In genomic region chr5:95760291-95761191, GRCh38 we compare ENCODE assay signal across 8 cellular contexts. TPM values are rescaled to one million over a fixed set of nuclear protein-coding genes. Genes with fewer than 3 reads are reported as not detected.
DNase-seq lines count a peak whose midpoint lies in the region; ATAC-seq and TF ChIP-seq lines count a peak whose summit lies in the region.

No MANE protein-coding gene starts in this region.

- no peak overlapping the region for H2AK9ac ChIP-seq in IMR-90 (replicated peaks; ENCODE audit: low read depth, low read length, poor library complexity)

- H3K9ac ChIP-seq in IMR-90 (ENCODE audit: low read depth, low read length): peak overlapping the region; percentile 24; the same call in 1 of the 2 replicates

- CTCF ChIA-PET in IMR-90 (lab: Yijun Ruan, JAX): interaction anchor here (0.9 to 1.0 kb wide), 2 partner anchors 8 to 84 kb away, joined by 3 read pairs; no protein-coding TSS in a partner anchor
- CTCF ChIA-PET in activated CD8-positive, alpha-beta T cell treated with anti-CD3 and anti-CD28 coated beads, Interleukin-2, amount 10 ng/mL, durations not matched to agents 7 days and 5 days (lab: Charles Lee): interaction anchor here (0.5 to 1.7 kb wide), 5 partner anchors 17 to 129 kb away, joined by 3 to 11 read pairs (median 4); no protein-coding TSS in a partner anchor

- H3K36me3 Mint-ChIP-seq in activated CD8-positive, alpha-beta T cell treated with anti-CD3 and anti-CD28 coated beads, Interleukin-2, amount 10 ng/mL, durations not matched to agents 7 days and 5 days (ENCODE audit: low read depth): no peaks in the 10 kb centered on the region

- H3K14ac ChIP-seq in IMR-90 (replicated peaks; ENCODE audit: low read depth, low read length): peak overlapping the region; percentile 77; the same call in 1 of the 2 replicates

- peak overlapping the region; percentile 98 for H3K18ac ChIP-seq in IMR-90 (ENCODE audit: low read depth, low read length)

- peak overlapping the region; percentile 71 for H3K4me3 Mint-ChIP-seq in activated CD8-positive, alpha-beta T cell treated with anti-CD3 and anti-CD28 coated beads, Interleukin-2, amount 10 ng/mL, durations not matched to agents 7 days and 5 days

- H3K4me1 Mint-ChIP-seq in activated CD8-positive, alpha-beta T cell treated with anti-CD3 and anti-CD28 coated beads, Interleukin-2, amount 10 ng/mL, durations not matched to agents 7 days and 5 days (ENCODE audit: low read depth): peaks cover 35% of the 10 kb centered on the region

- no peaks in the 10 kb centered on the region for H3K9me3 Mint-ChIP-seq in activated CD8-positive, alpha-beta T cell treated with anti-CD3 and anti-CD28 coated beads, Interleukin-2, amount 10 ng/mL, durations not matched to agents 7 days and 5 days (ENCODE audit: insufficient read depth)

- peaks cover 15% of the 10 kb centered on the region for H3K9me1 ChIP-seq in IMR-90 (ENCODE audit: insufficient read depth, low read length)

- H3K56ac ChIP-seq in IMR-90 (ENCODE audit: extremely low read depth, insufficient read depth, low read length): peak overlapping the region; percentile 77

- intact Hi-C loops in IMR-90 (cut with micrococcal nuclease): no loop called here

- peak overlapping the region; percentile 86 for H2BK20ac ChIP-seq in IMR-90 (ENCODE audit: low read depth, low read length)

- no peaks in the 10 kb centered on the region for H3K27me3 ChIP-seq in GM06990 (replicated peaks; ENCODE audit: control insufficient read depth, insufficient read depth, low read length)
- no peaks in the 10 kb centered on the region for H3K27me3 ChIP-seq in IMR-90 (ENCODE audit: control insufficient read depth, insufficient read depth, low read length)
- H3K27me3 ChIP-seq in tibial nerve: no peaks in the 10 kb centered on the region

- no peak for TF ChIP-seq CTCF in GM06990 (IDR thresholded peaks at IDR 0.05; ENCODE audit: insufficient read depth, low read length, poor library complexity, severe bottlenecking)
- TF ChIP-seq CTCF in IMR-90 (conservative IDR thresholded peaks at IDR 0.05; ENCODE audit: low read depth, low read length): no peak
- no peak for TF ChIP-seq CTCF in tibial nerve (IDR thresholded peaks at IDR 0.05)

- peak overlapping the region in 1 of 2 experiments; percentile 70; a peak in 2 of 4 replicates for H4K8ac ChIP-seq in IMR-90 (ENCODE audit: low read depth in 2 of 2, low read length in 2 of 2)

- peak overlapping the region; percentile 55; the same call in 1 of the 2 replicates for H4K5ac ChIP-seq in IMR-90 (ENCODE audit: low read depth, low read length)

- peak overlapping the region; percentile 90 for H3K4me2 ChIP-seq in IMR-90 (ENCODE audit: low read depth, low read length)

- TF ChIP-seq POLR2A in IMR-90 (IDR thresholded peaks at IDR 0.05; ENCODE audit: low read depth, low read length) (no peak), tibial nerve (IDR thresholded peaks at IDR 0.05) (no peak)

- H3K4me3 ChIP-seq in GM06990 (replicated peaks; ENCODE audit: low read depth, low read length) (peak overlapping the region; percentile 57), IMR-90 (ENCODE audit: insufficient read depth, low read depth, low read length) (no peak overlapping the region; the same call in 1 of the 2 replicates), tibial nerve (peak overlapping the region in 2 of 4 donors; percentile 6 to 22)

- H3K4me1 ChIP-seq in IMR-90 (ENCODE audit: control insufficient read depth, insufficient read depth, low read length): peaks cover 28% of the 10 kb centered on the region
- H3K4me1 ChIP-seq in tibial nerve: peaks cover 0 to 50% (median 23%) of the 10 kb centered on the region in 4 donors

- H2BK120ac ChIP-seq in IMR-90 (ENCODE audit: low read depth, low read length): peak overlapping the region; percentile 87

- H4K20me1 ChIP-seq in IMR-90 (ENCODE audit: insufficient read depth, low read length): no peaks in the 10 kb centered on the region

- no CpG with 5 or more reads among the region's 3 CpGs for WGBS in IMR-90 (ENCODE audit: extremely low coverage in 2 of 2, insufficient read length in 1 of 2), 2 experiments
- 36 to 45% methylated on average over 3 of the region's 3 CpGs for WGBS in tibial nerve, 2 donors

- H2BK5ac ChIP-seq in IMR-90 (ENCODE audit: low read depth, low read length, poor library complexity, severe bottlenecking): peak overlapping the region; percentile 95

- H3K27ac Mint-ChIP-seq in activated CD8-positive, alpha-beta T cell treated with anti-CD3 and anti-CD28 coated beads, Interleukin-2, amount 10 ng/mL, durations not matched to agents 7 days and 5 days: peak overlapping the region; percentile 92

- no peak overlapping the region; the same call in 2 of the 3 replicates for H2BK15ac ChIP-seq in IMR-90 (ENCODE audit: low read depth, low read length)

- peaks cover 10 to 38% of the 10 kb centered on the region in 2 experiments for H3K79me1 ChIP-seq in IMR-90 (ENCODE audit: low read depth in 1 of 2, low read length in 2 of 2)

- TSS peak; percentile 5 for BruUV-seq in IMR-90 (replicated peaks; lab: Mats Ljungman, UMichigan)

- H3K27ac ChIP-seq in IMR-90 (ENCODE audit: insufficient read depth, low read length) (peak overlapping the region; percentile 16; the same call in 1 of the 2 replicates), tibial nerve (peak overlapping the region; percentile 14 to 80 (median 52))

- TF ChIP-seq EP300 in tibial nerve (IDR thresholded peaks at IDR 0.05): peak in 1 of 2 donors; percentile 30

- H3K27me3 Mint-ChIP-seq in activated CD8-positive, alpha-beta T cell treated with anti-CD3 and anti-CD28 coated beads, Interleukin-2, amount 10 ng/mL, durations not matched to agents 7 days and 5 days (ENCODE audit: low read depth): peaks cover under 1% of the 10 kb centered on the region

- in situ Hi-C loops in IMR-90 (cut with MboI; ENCODE audit: low sequenced_read_pairs): no loop called here

- no peak overlapping the region for H2AFZ ChIP-seq in IMR-90 (replicated peaks; ENCODE audit: low read length, poor library complexity)

- peak overlapping the region; percentile 57; the same call in 1 of the 2 replicates for H3K23ac ChIP-seq in IMR-90 (ENCODE audit: low read depth, low read length)

- peak; percentile 92 for ATAC-seq in GM21515 (IDR thresholded peaks at IDR 0.05; ENCODE audit: unreplicated experiment)
- ATAC-seq in IMR-90 (ENCODE audit: low read depth): peak; percentile 75
- peak; percentile 90 for ATAC-seq in activated CD8-positive, alpha-beta T cell treated with anti-CD3 and anti-CD28 coated beads, Interleukin-2, amount 10 ng/mL, durations not matched to agents 7 days and 5 days

- TF ChIP-seq RAD21 in IMR-90 (IDR thresholded peaks at IDR 0.05; ENCODE audit: low read length): no peak

- DNase-seq in GM06990 (ENCODE audit: extremely low read depth, insufficient read length) (peak; percentile 60), IMR-90 (peak; percentile 99), iris pigment epithelial cell (ENCODE audit: low read depth) (peak; percentile 99), tibial nerve (ENCODE audit: low spot score in 2 of 2) (no peak), GDM1 (lab: John Stamatoyannopoulos, UW) (no peak), NCI-H774 (lab: John Stamatoyannopoulos, UW) (no peak)
- peak; percentile 38 for DNase-seq in activated CD8-positive, alpha-beta T cell treated with anti-CD3 and anti-CD28 coated beads, Interleukin-2, amount 10 ng/mL, durations not matched to agents 7 days and 5 days

- peak overlapping the region; percentile 75; the same call in 1 of the 2 replicates for H3K4ac ChIP-seq in IMR-90 (ENCODE audit: low read depth, low read length)

- H3K9me3 ChIP-seq in IMR-90 (ENCODE audit: control insufficient read depth, insufficient read depth, low read length) (no peaks in the 10 kb centered on the region), tibial nerve (no peaks in the 10 kb centered on the region)

- 0 out of 2 replicates have a peak overlapping the region, but pooled peaks have one; percentile 18 for H2AK5ac ChIP-seq in IMR-90 (ENCODE audit: low read depth, low read length)

- H3K36me3 ChIP-seq in GM06990 (ENCODE audit: control insufficient read depth, insufficient read depth, low read length): peaks cover 2% of the 10 kb centered on the region; the same call in 1 of the 2 replicates
- peaks cover 24% of the 10 kb centered on the region for H3K36me3 ChIP-seq in IMR-90 (ENCODE audit: control insufficient read depth, insufficient read depth, low read length)
- H3K36me3 ChIP-seq in tibial nerve: peaks cover 0 to 33% (median 0%) of the 10 kb centered on the region in 3 donors

- peak overlapping the region; percentile 60 for H4K91ac ChIP-seq in IMR-90 (ENCODE audit: insufficient read depth, low read depth, low read length)

- POLR2A ChIA-PET in IMR-90 (lab: Charles Lee; ENCODE audit: unreplicated experiment): interaction anchor here (0.6 to 1.1 kb wide), 4 partner anchors 25 to 63 kb away, joined by 3 to 9 read pairs (median 6); partner anchors contain the start of genes GLRX and RHOBTB3
- POLR2A ChIA-PET in activated CD8-positive, alpha-beta T cell treated with anti-CD3 and anti-CD28 coated beads, Interleukin-2, amount 10 ng/mL, durations not matched to agents 7 days and 5 days (lab: Charles Lee): no interaction called here

- dilution Hi-C loops in IMR-90 (cut with HindIII; ENCODE audit: low sequenced_read_pairs, unreplicated experiment): no loop called here

TF ChIP-seq in IMR-90, 13 proteins besides CTCF, POLR2A, EP300 and RAD21 (continues in another document):
- 0 out of 2 replicates have a peak, but pooled peaks have one; percentile 13 for TF ChIP-seq MAZ (IDR thresholded peaks at IDR 0.05; ENCODE audit: borderline replicate concordance, low read depth, low read length)
- TF ChIP-seq RFX5 (IDR thresholded peaks at IDR 0.05; ENCODE audit: low read depth, low read length): no peak
- peak; percentile 44; the same call in 1 of the 2 replicates for TF ChIP-seq MXI1 (IDR thresholded peaks at IDR 0.05; ENCODE audit: borderline replicate concordance, low read depth, low read length)
- no peak for TF ChIP-seq FOS (IDR thresholded peaks at IDR 0.05; ENCODE audit: low read depth, low read length)
- TF ChIP-seq, protein P1, sequence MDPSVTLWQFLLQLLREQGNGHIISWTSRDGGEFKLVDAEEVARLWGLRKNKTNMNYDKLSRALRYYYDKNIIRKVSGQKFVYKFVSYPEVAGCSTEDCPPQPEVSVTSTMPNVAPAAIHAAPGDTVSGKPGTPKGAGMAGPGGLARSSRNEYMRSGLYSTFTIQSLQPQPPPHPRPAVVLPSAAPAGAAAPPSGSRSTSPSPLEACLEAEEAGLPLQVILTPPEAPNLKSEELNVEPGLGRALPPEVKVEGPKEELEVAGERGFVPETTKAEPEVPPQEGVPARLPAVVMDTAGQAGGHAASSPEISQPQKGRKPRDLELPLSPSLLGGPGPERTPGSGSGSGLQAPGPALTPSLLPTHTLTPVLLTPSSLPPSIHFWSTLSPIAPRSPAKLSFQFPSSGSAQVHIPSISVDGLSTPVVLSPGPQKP (IDR thresholded peaks at IDR 0.05; ENCODE audit: borderline replicate concordance, low read depth, low read length): no peak

RNA-seq across cellular contexts. Expression of gene RHOBTB3, which starts 29.4 kb away (rescaled TPM):
- total RNA-seq in IMR-90 (2012; rRNA removed) (356 and 447 TPM in 2 replicates), tibial nerve (100 to 1,000 TPM; 130 to 219 (median 195) TPM)
- 117 and 118 TPM in 2 replicates for polyA plus RNA-seq in IMR-90 (2012; rRNA removed)
- 106 and 114 TPM in 2 replicates for polyA plus RNA-seq in IMR-90 (2012; cell fraction: cytosol; rRNA removed)
- polyA plus RNA-seq in IMR-90 (2012; cell fraction: nucleus; rRNA removed; ENCODE audit: low replicate concordance): 115 and 315 TPM in 2 replicates
- total RNA-seq in activated CD8-positive, alpha-beta T cell treated with anti-CD3 and anti-CD28 coated beads, Interleukin-2, amount 10 ng/mL, durations not matched to agents 7 days and 5 days: under 1 TPM; 0.21 to 0.32 TPM

Comparison
In these comparisons a context has a peak if more than half of its experiments do, and no peak if none do; other contexts are left out.
1. DNase-seq: peak in GM06990 (single experiment), IMR-90 (single experiment), activated CD8-positive, alpha-beta T cell treated with anti-CD3 and anti-CD28 coated beads, Interleukin-2, amount 10 ng/mL, durations not matched to agents 7 days and 5 days (single experiment) and iris pigment epithelial cell (single experiment); none in tibial nerve (0 of 2), GDM1 (single experiment) and NCI-H774 (single experiment).
2. RNA of gene RHOBTB3, which starts 29.4 kb away (total RNA-seq): 356 to 447 TPM in IMR-90 and 130 to 219 TPM in tibial nerve; 0.21 to 0.32 TPM in activated CD8-positive, alpha-beta T cell treated with anti-CD3 and anti-CD28 coated beads, Interleukin-2, amount 10 ng/mL, durations not matched to agents 7 days and 5 days; every median in the first group is over 10 times any median in the second.
3. Peak in every context shown above with its lines, with median percentiles within 50 percentile points of each other: ATAC-seq.